1 cellular context compared by ENCODE assay signal in the genomic region with DNA sequence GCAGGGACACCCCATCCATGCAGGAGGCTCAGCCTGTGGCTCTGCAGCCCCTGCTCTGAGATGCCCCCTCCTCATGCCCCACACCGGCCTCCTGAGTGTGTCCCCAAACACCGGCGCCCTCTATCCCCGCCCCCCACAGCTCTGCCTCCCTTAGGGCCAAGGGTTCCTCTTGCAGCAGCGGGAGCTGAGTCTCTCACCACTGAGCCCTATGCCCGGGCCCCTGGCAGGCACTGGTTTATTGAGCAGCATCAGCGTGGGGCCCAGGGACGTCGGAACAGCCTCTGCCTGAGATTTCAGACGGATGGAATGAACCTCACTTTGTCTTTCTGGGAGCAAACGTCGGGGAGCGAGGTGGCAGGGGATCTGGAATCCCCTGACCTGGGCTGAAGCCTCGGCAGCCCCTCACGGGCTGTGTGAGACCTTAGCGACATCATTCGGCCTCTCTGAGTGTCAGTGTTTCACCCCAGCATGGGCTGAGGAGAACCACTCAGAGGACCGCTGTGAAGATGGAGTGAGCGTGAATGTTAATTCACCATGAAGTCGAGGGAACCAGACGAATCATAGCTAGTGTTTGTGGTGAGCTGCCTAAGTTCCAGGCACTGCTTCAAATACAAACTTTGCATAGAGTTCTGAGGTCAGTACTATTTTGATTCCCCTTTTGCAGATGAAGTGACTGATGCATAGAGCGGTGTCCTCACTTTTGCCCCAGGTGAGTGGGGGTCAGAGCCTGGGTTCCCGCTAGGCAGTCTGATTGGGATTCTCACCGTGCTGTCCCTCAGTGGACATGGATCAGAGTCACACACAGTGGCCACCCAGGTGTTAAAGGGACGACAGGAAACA.
TF ChIP-seq lines count a peak whose summit lies in the region.

No MANE protein-coding gene starts in this region.

TF ChIP-seq in GM12878, 131 proteins besides CTCF, POLR2A, EP300 and RAD21 (continued from another document):
- 0 out of 2 replicates have a peak, but pooled peaks have one; percentile 27 for TF ChIP-seq STAT3 (IDR thresholded peaks at IDR 0.05; ENCODE audit: low read depth, low read length)
- no peak for TF ChIP-seq EGR1 (IDR thresholded peaks at IDR 0.05; ENCODE audit: borderline replicate concordance in 1 of 2, low read depth in 2 of 2, low read length in 2 of 2)
- TF ChIP-seq, protein P1, sequence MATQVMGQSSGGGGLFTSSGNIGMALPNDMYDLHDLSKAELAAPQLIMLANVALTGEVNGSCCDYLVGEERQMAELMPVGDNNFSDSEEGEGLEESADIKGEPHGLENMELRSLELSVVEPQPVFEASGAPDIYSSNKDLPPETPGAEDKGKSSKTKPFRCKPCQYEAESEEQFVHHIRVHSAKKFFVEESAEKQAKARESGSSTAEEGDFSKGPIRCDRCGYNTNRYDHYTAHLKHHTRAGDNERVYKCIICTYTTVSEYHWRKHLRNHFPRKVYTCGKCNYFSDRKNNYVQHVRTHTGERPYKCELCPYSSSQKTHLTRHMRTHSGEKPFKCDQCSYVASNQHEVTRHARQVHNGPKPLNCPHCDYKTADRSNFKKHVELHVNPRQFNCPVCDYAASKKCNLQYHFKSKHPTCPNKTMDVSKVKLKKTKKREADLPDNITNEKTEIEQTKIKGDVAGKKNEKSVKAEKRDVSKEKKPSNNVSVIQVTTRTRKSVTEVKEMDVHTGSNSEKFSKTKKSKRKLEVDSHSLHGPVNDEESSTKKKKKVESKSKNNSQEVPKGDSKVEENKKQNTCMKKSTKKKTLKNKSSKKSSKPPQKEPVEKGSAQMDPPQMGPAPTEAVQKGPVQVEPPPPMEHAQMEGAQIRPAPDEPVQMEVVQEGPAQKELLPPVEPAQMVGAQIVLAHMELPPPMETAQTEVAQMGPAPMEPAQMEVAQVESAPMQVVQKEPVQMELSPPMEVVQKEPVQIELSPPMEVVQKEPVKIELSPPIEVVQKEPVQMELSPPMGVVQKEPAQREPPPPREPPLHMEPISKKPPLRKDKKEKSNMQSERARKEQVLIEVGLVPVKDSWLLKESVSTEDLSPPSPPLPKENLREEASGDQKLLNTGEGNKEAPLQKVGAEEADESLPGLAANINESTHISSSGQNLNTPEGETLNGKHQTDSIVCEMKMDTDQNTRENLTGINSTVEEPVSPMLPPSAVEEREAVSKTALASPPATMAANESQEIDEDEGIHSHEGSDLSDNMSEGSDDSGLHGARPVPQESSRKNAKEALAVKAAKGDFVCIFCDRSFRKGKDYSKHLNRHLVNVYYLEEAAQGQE (IDR thresholded peaks at IDR 0.05; ENCODE audit: low read depth, low read length), result no peak
- TF ChIP-seq NFIC (IDR thresholded peaks at IDR 0.05; ENCODE audit: low read depth, low read length), result peak; percentile 51; the same call in 1 of the 2 replicates
- TF ChIP-seq ZNF687 (IDR thresholded peaks at IDR 0.05), result no peak
- peak; percentile 44; the same call in 1 of the 2 replicates for TF ChIP-seq TAF1 (IDR thresholded peaks at IDR 0.05; ENCODE audit: borderline replicate concordance, low read depth, low read length)
- no peak; the same call in 1 of the 2 replicates for TF ChIP-seq FOXM1 (IDR thresholded peaks at IDR 0.05; ENCODE audit: low read depth, low read length)
- TF ChIP-seq POU2F2 (IDR thresholded peaks at IDR 0.05; ENCODE audit: borderline replicate concordance, low read depth, low read length), result peak; percentile 90; the same call in 2 of the 3 replicates
- 0 out of 2 replicates have a peak, but pooled peaks have one; percentile 67 for TF ChIP-seq ASH2L (IDR thresholded peaks at IDR 0.05; ENCODE audit: borderline replicate concordance, low read depth)
- TF ChIP-seq EED (IDR thresholded peaks at IDR 0.05; ENCODE audit: low read depth), result peak; percentile 39; the same call in 1 of the 2 replicates
- no peak for TF ChIP-seq PML (IDR thresholded peaks at IDR 0.05; ENCODE audit: low read length)
- TF ChIP-seq, protein P2, sequence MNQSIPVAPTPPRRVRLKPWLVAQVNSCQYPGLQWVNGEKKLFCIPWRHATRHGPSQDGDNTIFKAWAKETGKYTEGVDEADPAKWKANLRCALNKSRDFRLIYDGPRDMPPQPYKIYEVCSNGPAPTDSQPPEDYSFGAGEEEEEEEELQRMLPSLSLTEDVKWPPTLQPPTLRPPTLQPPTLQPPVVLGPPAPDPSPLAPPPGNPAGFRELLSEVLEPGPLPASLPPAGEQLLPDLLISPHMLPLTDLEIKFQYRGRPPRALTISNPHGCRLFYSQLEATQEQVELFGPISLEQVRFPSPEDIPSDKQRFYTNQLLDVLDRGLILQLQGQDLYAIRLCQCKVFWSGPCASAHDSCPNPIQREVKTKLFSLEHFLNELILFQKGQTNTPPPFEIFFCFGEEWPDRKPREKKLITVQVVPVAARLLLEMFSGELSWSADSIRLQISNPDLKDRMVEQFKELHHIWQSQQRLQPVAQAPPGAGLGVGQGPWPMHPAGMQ (IDR thresholded peaks at IDR 0.05; ENCODE audit: borderline replicate concordance), result no peak
- peak; percentile 52; the same call in 1 of the 2 replicates for TF ChIP-seq SMARCA5 (IDR thresholded peaks at IDR 0.05)
- TF ChIP-seq, protein P3, sequence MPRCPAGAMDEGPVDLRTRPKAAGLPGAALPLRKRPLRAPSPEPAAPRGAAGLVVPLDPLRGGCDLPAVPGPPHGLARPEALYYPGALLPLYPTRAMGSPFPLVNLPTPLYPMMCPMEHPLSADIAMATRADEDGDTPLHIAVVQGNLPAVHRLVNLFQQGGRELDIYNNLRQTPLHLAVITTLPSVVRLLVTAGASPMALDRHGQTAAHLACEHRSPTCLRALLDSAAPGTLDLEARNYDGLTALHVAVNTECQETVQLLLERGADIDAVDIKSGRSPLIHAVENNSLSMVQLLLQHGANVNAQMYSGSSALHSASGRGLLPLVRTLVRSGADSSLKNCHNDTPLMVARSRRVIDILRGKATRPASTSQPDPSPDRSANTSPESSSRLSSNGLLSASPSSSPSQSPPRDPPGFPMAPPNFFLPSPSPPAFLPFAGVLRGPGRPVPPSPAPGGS (IDR thresholded peaks at IDR 0.05; ENCODE audit: borderline replicate concordance, insufficient read depth, low read depth, low read length, poor library complexity, severe bottlenecking), result no peak
- no peak for TF ChIP-seq CHD1 (IDR thresholded peaks at IDR 0.05; ENCODE audit: low read depth, low read length)
- TF ChIP-seq HDGF (IDR thresholded peaks at IDR 0.05), result no peak
- no peak for TF ChIP-seq CHD4 (IDR thresholded peaks at IDR 0.05)
- TF ChIP-seq, protein P4, sequence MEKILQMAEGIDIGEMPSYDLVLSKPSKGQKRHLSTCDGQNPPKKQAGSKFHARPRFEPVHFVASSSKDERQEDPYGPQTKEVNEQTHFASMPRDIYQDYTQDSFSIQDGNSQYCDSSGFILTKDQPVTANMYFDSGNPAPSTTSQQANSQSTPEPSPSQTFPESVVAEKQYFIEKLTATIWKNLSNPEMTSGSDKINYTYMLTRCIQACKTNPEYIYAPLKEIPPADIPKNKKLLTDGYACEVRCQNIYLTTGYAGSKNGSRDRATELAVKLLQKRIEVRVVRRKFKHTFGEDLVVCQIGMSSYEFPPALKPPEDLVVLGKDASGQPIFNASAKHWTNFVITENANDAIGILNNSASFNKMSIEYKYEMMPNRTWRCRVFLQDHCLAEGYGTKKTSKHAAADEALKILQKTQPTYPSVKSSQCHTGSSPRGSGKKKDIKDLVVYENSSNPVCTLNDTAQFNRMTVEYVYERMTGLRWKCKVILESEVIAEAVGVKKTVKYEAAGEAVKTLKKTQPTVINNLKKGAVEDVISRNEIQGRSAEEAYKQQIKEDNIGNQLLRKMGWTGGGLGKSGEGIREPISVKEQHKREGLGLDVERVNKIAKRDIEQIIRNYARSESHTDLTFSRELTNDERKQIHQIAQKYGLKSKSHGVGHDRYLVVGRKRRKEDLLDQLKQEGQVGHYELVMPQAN (conservative IDR thresholded peaks at IDR 0.05), result no peak
- TF ChIP-seq POLR2AphosphoS2 (IDR thresholded peaks at IDR 0.05; ENCODE audit: low read depth, low read length), result no peak
TF ChIP-seq in GM12878: peak in this region for 21.
